16 cellular contexts compared by ENCODE assay signal in genomic region chr15:59166601-59167265, GRCh38. TPM values are rescaled to one million over a fixed set of nuclear protein-coding genes. Genes with fewer than 3 reads are reported as not detected.
DNase-seq lines count a peak whose midpoint lies in the region; ATAC-seq, FAIRE-seq and TF ChIP-seq lines count a peak whose summit lies in the region.
"Had no signal": no experiment of that assay in that cellular context is flagged by ENCODE, and none has a peak within 500 bp of the region (broad histone marks: within the 10 kb centered on the region; RNA-seq: fewer than 3 reads in every experiment).

No MANE protein-coding gene starts in this region.

- CTCF ChIA-PET in Calu3 (lab: Charles Lee), result no interaction called here

- H3K4me3 ChIP-seq in bronchial epithelial cell (ENCODE audit: low read depth, low read length) (no peak overlapping the region), mesenchymal stem cell (ENCODE audit: insufficient read depth in 1 of 2, low read depth in 1 of 2, low read length in 2 of 2) (no peak overlapping the region)
- H3K4me3 ChIP-seq: PC-9 had no signal

- no peak overlapping the region for H3K23ac ChIP-seq in mesenchymal stem cell (ENCODE audit: low read length in 2 of 2)

- peaks cover 16% of the 10 kb centered on the region for H3K79me1 ChIP-seq in mesenchymal stem cell (replicated peaks; ENCODE audit: low read length, poor library complexity, severe bottlenecking)

- H3K4me2 ChIP-seq in mesenchymal stem cell (ENCODE audit: low read length, poor library complexity, severe bottlenecking), result no peak overlapping the region
- H3K4me2 ChIP-seq: PC-9 had no signal

- H2BK12ac ChIP-seq in mesenchymal stem cell (ENCODE audit: low read length in 2 of 2), result peak overlapping the region; percentile 22 to 73

- intact Hi-C loops in Calu3 (cut with micrococcal nuclease; ENCODE audit: unreplicated experiment), result no loop called here

- H3K9me3 ChIP-seq in mesenchymal stem cell (ENCODE audit: control insufficient read depth, low read length), result no peaks in the 10 kb centered on the region

- H3K27ac Mint-ChIP-seq in Calu3 (ENCODE audit: unreplicated experiment), result peak overlapping the region; percentile 48

- H2AFZ ChIP-seq in mesenchymal stem cell (ENCODE audit: low read depth, low read length), result no peak overlapping the region
- H2AFZ ChIP-seq: PC-9 had no signal

- DNase-seq in Calu3 (no peak), NCI-H1417 treated with DMSO at 0.1 percent for 48 hours (lab: John Stamatoyannopoulos, UW) (peak; percentile 3), bronchial epithelial cell (ENCODE audit: low read depth) (peak; percentile 61), mesenchymal stem cell (no peak), C1 segment of cervical spinal cord (lab: John Stamatoyannopoulos, UW) (no peak), omental fat pad (ENCODE audit: low spot score) (no peak)
- no peak for DNase-seq in activated T-cell treated with anti-CD3 and anti-CD28 coated beads, Interleukin-2, amount 50 U/mL, for 1 hour
- DNase-seq: activated CD4-positive, alpha-beta T cell treated with anti-CD3 and anti-CD28 coated beads for 1 hour; activated T-cell treated with anti-CD3 and anti-CD28 coated beads, Interleukin-2, amount 50 U/mL, for 72 hours; amniotic stem cell; EL; PC-9 had no signal

- H2BK15ac ChIP-seq in mesenchymal stem cell (ENCODE audit: low read depth, poor library complexity, severe bottlenecking), result no peak overlapping the region

- ATAC-seq in omental fat pad (ENCODE audit: low FRiP score) (no peak), GM18868 (IDR thresholded peaks at IDR 0.05; ENCODE audit: unreplicated experiment) (no peak)
- ATAC-seq: activated T-cell treated with anti-CD3 and anti-CD28 coated beads, Interleukin-2, amount 50 U/mL, for 72 hours had no signal

- peak overlapping the region; percentile 41 to 96 for H3K4ac ChIP-seq in mesenchymal stem cell (ENCODE audit: low read depth in 1 of 2, low read length in 2 of 2)

- H2BK120ac ChIP-seq in mesenchymal stem cell (ENCODE audit: low read depth, low read length), result no peak overlapping the region

- no peak overlapping the region for H4K91ac ChIP-seq in mesenchymal stem cell (ENCODE audit: low read length)

- peak overlapping the region; percentile 0 for H4K8ac ChIP-seq in mesenchymal stem cell (ENCODE audit: low read length)

- peaks cover 25% of the 10 kb centered on the region for H3K4me1 Mint-ChIP-seq in Calu3 (ENCODE audit: low read depth, unreplicated experiment)

- H3K27me3 Mint-ChIP-seq in Calu3 (ENCODE audit: unreplicated experiment), result no peaks in the 10 kb centered on the region

- peak overlapping the region; percentile 52 for H3K9ac ChIP-seq in mesenchymal stem cell (ENCODE audit: low read length)

- no peak overlapping the region for H2BK5ac ChIP-seq in mesenchymal stem cell (ENCODE audit: low read depth, low read length, poor library complexity, severe bottlenecking)

- no peak overlapping the region for H3K4me3 Mint-ChIP-seq in Calu3 (ENCODE audit: low read depth, unreplicated experiment)
- H3K4me3 Mint-ChIP-seq: activated T-cell treated with anti-CD3 and anti-CD28 coated beads, Interleukin-2, amount 50 U/mL, for 72 hours had no signal

- no peaks in the 10 kb centered on the region for H3K27me3 ChIP-seq in bronchial epithelial cell (ENCODE audit: control insufficient read depth, insufficient read depth, low read length)
- no peaks in the 10 kb centered on the region for H3K27me3 ChIP-seq in mesenchymal stem cell (ENCODE audit: control insufficient read depth in 1 of 2, insufficient read depth in 1 of 2, low read length in 2 of 2)

- BruUV-seq in Calu3 (replicated peaks; lab: Mats Ljungman, UMichigan), result no TSS peak

- H3K36me3 ChIP-seq in bronchial epithelial cell (ENCODE audit: control insufficient read depth, insufficient read depth, low read length), result peaks cover 1% of the 10 kb centered on the region
- peaks cover 34 to 79% of the 10 kb centered on the region in 2 experiments for H3K36me3 ChIP-seq in mesenchymal stem cell (ENCODE audit: control insufficient read depth in 1 of 2, insufficient read depth in 2 of 2, low read depth in 1 of 2, low read length in 2 of 2)

- H3K4me1 ChIP-seq in mesenchymal stem cell (ENCODE audit: control insufficient read depth, insufficient read depth, low read depth, low read length), result peaks cover 19% of the 10 kb centered on the region

- H3K14ac ChIP-seq in mesenchymal stem cell (ENCODE audit: low read length in 2 of 2), result peak overlapping the region in 1 of 2 experiments; percentile 73

- peaks cover 97% of the 10 kb centered on the region for H3K36me3 Mint-ChIP-seq in Calu3 (ENCODE audit: insufficient read depth, unreplicated experiment)

- TF ChIP-seq CTCF in Calu3 (IDR thresholded peaks at IDR 0.05; ENCODE audit: unreplicated experiment) (no peak), bronchial epithelial cell (IDR thresholded peaks at IDR 0.05; ENCODE audit: insufficient read depth, low read length, severe bottlenecking) (no peak), omental fat pad (IDR thresholded peaks at IDR 0.05) (no peak)

- FAIRE-seq in bronchial epithelial cell (lab: Jason Lieb, UNC), result no peak
- FAIRE-seq: H54 had no signal

- WGBS in mesenchymal stem cell, result 75% methylated on average over 10 of the region's 11 CpGs

- H3K27ac ChIP-seq in mesenchymal stem cell (ENCODE audit: low read length, poor library complexity, severe bottlenecking), result peak overlapping the region; percentile 10
- H3K27ac ChIP-seq: PC-9 had no signal

- H3K9me3 Mint-ChIP-seq in Calu3 (ENCODE audit: low read depth, unreplicated experiment), result no peaks in the 10 kb centered on the region
- H3K9me3 Mint-ChIP-seq: activated T-cell treated with anti-CD3 and anti-CD28 coated beads, Interleukin-2, amount 50 U/mL, for 72 hours had no signal

- peak overlapping the region; percentile 23 to 96 for H3K18ac ChIP-seq in mesenchymal stem cell (ENCODE audit: low read depth in 1 of 2, low read length in 2 of 2)

- peak overlapping the region; percentile 51 for H2AK5ac ChIP-seq in mesenchymal stem cell (ENCODE audit: low read length, severe bottlenecking)

RNA-seq across cellular contexts. Expression of gene LDHAL6B, which starts 39.9 kb away (rescaled TPM):
- total RNA-seq in Calu3 (2022), result not detected in 2 replicates
- not detected in 2 replicates for total RNA-seq in bronchial epithelial cell
- not detected for polyA plus RNA-seq in mesenchymal stem cell (2013, experiment 1 of 2)
- polyA plus RNA-seq in mesenchymal stem cell (2013, experiment 2 of 2), result not detected
- not detected for total RNA-seq in omental fat pad
- total RNA-seq: activated T-cell treated with anti-CD3 and anti-CD28 coated beads, Interleukin-2, amount 50 U/mL, for 72 hours; glomerular endothelial cell; kidney epithelial cell; PC-9 had no signal

Comparison
In these comparisons a context has a peak if more than half of its experiments do, and no peak if none do; other contexts are left out.
1. DNase-seq: peak in NCI-H1417 treated with DMSO at 0.1 percent for 48 hours (single experiment) and bronchial epithelial cell (single experiment); none in Calu3 (single experiment), mesenchymal stem cell (single experiment), C1 segment of cervical spinal cord (0 of 14), activated T-cell treated with anti-CD3 and anti-CD28 coated beads, Interleukin-2, amount 50 U/mL, for 1 hour (single experiment) and omental fat pad (single experiment).